Comparison of ENCODE assay signal across 21 cellular contexts in genomic region chr1:36708587-36708986, GRCh38.
A peak's percentile ranks its signal among the peaks of the same experiment; 100 is the strongest.
DNase-seq lines count a peak whose midpoint lies in the region; ATAC-seq and TF ChIP-seq lines count a peak whose summit lies in the region.
"Had no signal": no experiment of that assay in that cellular context is flagged by ENCODE, and none has a peak within 500 bp of the region (broad histone marks: within the 10 kb centered on the region; RNA-seq: fewer than 3 reads in every experiment).

No MANE protein-coding gene starts in this region.

- no peak overlapping the region for H4K8ac ChIP-seq in neuronal stem cell (ENCODE audit: low read depth, low read length)

- H3K36me3 ChIP-seq in WERI-Rb-1 (peaks cover 8% of the 10 kb centered on the region), neuronal stem cell (replicated peaks in 1 of 2; ENCODE audit: control insufficient read depth in 2 of 2, insufficient read depth in 2 of 2, low read length in 2 of 2) (no peaks in the 10 kb centered on the region)
- H3K36me3 ChIP-seq: BLaER1 had no signal

- H2BK15ac ChIP-seq in neuronal stem cell (ENCODE audit: low read length) = peak overlapping the region; percentile 57

- no peak overlapping the region for H3K4me3 ChIP-seq in WERI-Rb-1 (ENCODE audit: low read depth, low read length)
- H3K4me3 ChIP-seq in neuronal stem cell (ENCODE audit: low read length in 2 of 2) = no peak overlapping the region
- H3K4me3 ChIP-seq: BLaER1, GM12878, GM23338 had no signal

- H2BK120ac ChIP-seq in neuronal stem cell (ENCODE audit: low read depth, low read length) = peak overlapping the region; percentile 33

- DNase-seq in NCI-H82 (lab: John Stamatoyannopoulos, UW) (peak; percentile 24), NCI-H82 treated with DMSO at 0.1 percent for 48 hours (lab: John Stamatoyannopoulos, UW; ENCODE audit: unreplicated experiment) (no peak), WERI-Rb-1 (no peak), neuronal stem cell (ENCODE audit: low spot score) (no peak), erythroblast (lab: John Stamatoyannopoulos, UW) (no peak), DMS153 treated with DMSO at 0.1 percent for 48 hours (lab: John Stamatoyannopoulos, UW; ENCODE audit: unreplicated experiment) (no peak)
- DNase-seq: Caco-2; CD4-positive, CD25-positive, alpha-beta regulatory T cell; CD8-positive, alpha-beta T cell; DMS153; DMS79; EL; GDM1; H9 had no signal

- H3K18ac ChIP-seq in neuronal stem cell (ENCODE audit: low read length) = peak overlapping the region; percentile 42

- no peak overlapping the region for H3K4me2 ChIP-seq in neuronal stem cell (ENCODE audit: insufficient read depth, low read length, poor library complexity, severe bottlenecking)
- H3K4me2 ChIP-seq: BLaER1, GM23338 had no signal

- no peak overlapping the region for H2AFZ ChIP-seq in neuronal stem cell (ENCODE audit: low read length)
- H2AFZ ChIP-seq: GM23338 had no signal

- H2BK12ac ChIP-seq in neuronal stem cell (ENCODE audit: low read length) = peak overlapping the region; percentile 68

- H3K23ac ChIP-seq in neuronal stem cell (ENCODE audit: low read depth, low read length, poor library complexity) = peak overlapping the region; percentile 30

- ATAC-seq in HG03432 (IDR thresholded peaks at IDR 0.05; ENCODE audit: unreplicated experiment) = no peak
- ATAC-seq: CD8-positive, alpha-beta T cell; GM12878; GM23338; HCT116 had no signal

- peak overlapping the region; percentile 45 for H4K91ac ChIP-seq in neuronal stem cell (ENCODE audit: low read depth, low read length, poor library complexity)

- no peaks in the 10 kb centered on the region for H3K79me1 ChIP-seq in neuronal stem cell (ENCODE audit: low read depth, low read length)

- no peaks in the 10 kb centered on the region for H3K27me3 ChIP-seq in WERI-Rb-1 (ENCODE audit: insufficient read depth, low read depth, severe bottlenecking)
- peaks cover 0 to 28% (median 0%) of the 10 kb centered on the region in 3 experiments for H3K27me3 ChIP-seq in neuronal stem cell (ENCODE audit: control insufficient read depth in 3 of 3, insufficient read depth in 3 of 3, low read depth in 1 of 3, low read length in 3 of 3)
- H3K27me3 ChIP-seq: BLaER1 had no signal

- peak overlapping the region; percentile 1 for H2BK5ac ChIP-seq in neuronal stem cell (ENCODE audit: low read length)

- no peak overlapping the region for H3K14ac ChIP-seq in neuronal stem cell (ENCODE audit: low read length)

- TF ChIP-seq CTCF in WERI-Rb-1 (IDR thresholded peaks at IDR 0.05; ENCODE audit: low read depth, low read length) = no peak

- peak overlapping the region; percentile 8 for H2AK5ac ChIP-seq in neuronal stem cell (ENCODE audit: low read depth, low read length)

- peak overlapping the region; percentile 95 for H3K27ac ChIP-seq in WERI-Rb-1
- no peak overlapping the region for H3K27ac ChIP-seq in neuronal stem cell (replicated peaks; ENCODE audit: low read length)
- H3K27ac ChIP-seq: 22Rv1, BLaER1, C4-2B had no signal

- H3K4me1 ChIP-seq in neuronal stem cell (ENCODE audit: control insufficient read depth in 2 of 2, insufficient read depth in 1 of 2, low read depth in 1 of 2, low read length in 2 of 2) = peaks cover 0 to 28% of the 10 kb centered on the region in 2 donors
- H3K4me1 ChIP-seq: Caco-2 had no signal

- no peak overlapping the region for H3K9ac ChIP-seq in neuronal stem cell (ENCODE audit: low read depth, low read length, poor library complexity)
- H3K9ac ChIP-seq: BLaER1 had no signal

- H3K9me3 ChIP-seq in WERI-Rb-1 (ENCODE audit: severe bottlenecking) (no peaks in the 10 kb centered on the region), neuronal stem cell (replicated peaks in 1 of 2; ENCODE audit: control insufficient read depth in 2 of 2, insufficient read depth in 1 of 2, low read depth in 1 of 2, low read length in 2 of 2) (no peaks in the 10 kb centered on the region)
- H3K9me3 ChIP-seq: BLaER1, Caco-2 had no signal

- H3K4ac ChIP-seq in neuronal stem cell (ENCODE audit: low read length) = peak overlapping the region; percentile 20

- no CpG with 5 or more reads among the region's 7 CpGs for WGBS in neuronal stem cell (ENCODE audit: extremely low coverage in 2 of 2, insufficient read length in 2 of 2, insufficient replicate concordance in 1 of 2), 2 donors

- no peak for TF ChIP-seq POLR2A in erythroblast (IDR thresholded peaks at IDR 0.05; ENCODE audit: low read length)
